12 cellular contexts compared by ENCODE assay signal in genomic region chr19:4580021-4580901, GRCh38. TPM values are rescaled to one million over a fixed set of nuclear protein-coding genes. Genes with fewer than 3 reads are reported as not detected.
DNase-seq lines count a peak whose midpoint lies in the region; ATAC-seq, FAIRE-seq and TF ChIP-seq lines count a peak whose summit lies in the region.
"Had no signal": no experiment of that assay in that cellular context is flagged by ENCODE, and none has a peak within 500 bp of the region (broad histone marks: within the 10 kb centered on the region; RNA-seq: fewer than 3 reads in every experiment).

No MANE protein-coding gene starts in this region.

- RAD21 ChIA-PET in GM12878 (lab: Charles Lee; ENCODE audit: unreplicated experiment): interaction anchor here (0.7 kb wide), 1 partner anchor 54 kb away, joined by 4 read pairs; no protein-coding TSS in a partner anchor

- SMC1A ChIA-PET in GM12878 (lab: Charles Lee; ENCODE audit: uncharacterized antibody, unreplicated experiment): no interaction called here

- no peaks in the 10 kb centered on the region for H4K20me1 ChIP-seq in GM12878 (ENCODE audit: control insufficient read depth, insufficient read depth)

- TF ChIP-seq POLR2A in GM12878 (IDR thresholded peaks at IDR 0.05; ENCODE audit: low read depth, low read length): no peak

- H3K4me3 Mint-ChIP-seq in activated naive CD8-positive, alpha-beta T cell: peak overlapping the region; percentile 44
- no peak overlapping the region for H3K4me3 Mint-ChIP-seq in activated naive CD8-positive, alpha-beta T cell treated with anti-CD3 and anti-CD28 coated beads, Interleukin-2, amount 50 U/mL, for 24 hours
- H3K4me3 Mint-ChIP-seq in type B pancreatic cell: peak overlapping the region; percentile 74

- no peaks in the 10 kb centered on the region for H3K9me3 Mint-ChIP-seq in activated naive CD8-positive, alpha-beta T cell (ENCODE audit: low read depth)
- no peaks in the 10 kb centered on the region for H3K9me3 Mint-ChIP-seq in activated naive CD8-positive, alpha-beta T cell treated with anti-CD3 and anti-CD28 coated beads, Interleukin-2, amount 50 U/mL, for 24 hours
- no peaks in the 10 kb centered on the region for H3K9me3 Mint-ChIP-seq in type B pancreatic cell

- no peak overlapping the region for H2AFZ ChIP-seq in GM12878 (ENCODE audit: control insufficient read depth, low read depth, low read length)

- H3K4me2 ChIP-seq in GM12878 (ENCODE audit: control insufficient read depth, insufficient read depth): no peak overlapping the region

- no peak for ATAC-seq in activated naive CD8-positive, alpha-beta T cell treated with anti-CD3 and anti-CD28 coated beads, Interleukin-2, amount 50 U/mL, for 24 hours
- ATAC-seq in GM12878: no peak
- ATAC-seq in GM21723 (IDR thresholded peaks at IDR 0.05; ENCODE audit: unreplicated experiment): no peak
- ATAC-seq: body of pancreas had no signal

- TF ChIP-seq EP300 in GM12878 (IDR thresholded peaks at IDR 0.05; ENCODE audit: borderline replicate concordance in 1 of 2, control insufficient read depth in 1 of 2, low read depth in 2 of 2, low read length in 2 of 2): no peak

- in situ Hi-C loops in GM12878 (cut with MboI): no loop called here
- in situ Hi-C loops in KBM-7 (cut with MboI; ENCODE audit: low pct_unique_long_range_greater_than_20kb, low sequenced_read_pairs): no loop called here

- H3K27ac Mint-ChIP-seq in activated naive CD8-positive, alpha-beta T cell: no peak overlapping the region
- no peak overlapping the region for H3K27ac Mint-ChIP-seq in activated naive CD8-positive, alpha-beta T cell treated with anti-CD3 and anti-CD28 coated beads, Interleukin-2, amount 50 U/mL, for 24 hours
- no peak overlapping the region for H3K27ac Mint-ChIP-seq in type B pancreatic cell

- BruUV-seq in GM12878 (replicated peaks; lab: Mats Ljungman, UMichigan): no TSS peak

- H3K4me3 ChIP-seq in GM12878 (no peak overlapping the region), kidney (ENCODE audit: low read length in 2 of 2) (no peak overlapping the region)
- H3K4me3 ChIP-seq: body of pancreas had no signal

- CTCF ChIA-PET in GM12878 (lab: Yijun Ruan, JAX): interaction anchor here (1.5 kb wide), 1 partner anchor 57 kb away, joined by 5 read pairs; no protein-coding TSS in a partner anchor

- H3K4me1 ChIP-seq in GM12878 (ENCODE audit: control insufficient read depth, insufficient read depth, low read length) (no peaks in the 10 kb centered on the region), kidney (ENCODE audit: control insufficient read depth in 1 of 2, insufficient read depth in 1 of 2, low read depth in 1 of 2, low read length in 2 of 2) (peaks cover 0 to 5% of the 10 kb centered on the region in 2 donors)

- no peak for FAIRE-seq in GM12878 (lab: Jason Lieb, UNC)
- FAIRE-seq in kidney (lab: Jason Lieb, UNC): no peak

- intact Hi-C loops in GM12878 (cut with micrococcal nuclease; ENCODE audit: unreplicated experiment) (no loop called here), kidney (cut with DNase I) (no loop called here)

- H3K9me3 ChIP-seq in GM12878 (replicated peaks; ENCODE audit: control insufficient read depth, insufficient read depth, low read length): no peaks in the 10 kb centered on the region
- H3K9me3 ChIP-seq in kidney (ENCODE audit: control insufficient read depth in 1 of 2, low read length in 2 of 2): no peaks in the 10 kb centered on the region
- H3K9me3 ChIP-seq: body of pancreas had no signal

- no peaks in the 10 kb centered on the region for H3K79me2 ChIP-seq in GM12878 (ENCODE audit: control insufficient read depth, insufficient read depth, low read length)

- H3K36me3 ChIP-seq in GM12878 (ENCODE audit: control insufficient read depth in 2 of 2, insufficient read depth in 2 of 2, low read length in 1 of 2): no peaks in the 10 kb centered on the region
- no peaks in the 10 kb centered on the region for H3K36me3 ChIP-seq in kidney (ENCODE audit: control insufficient read depth in 1 of 2, insufficient read depth in 2 of 2, low read length in 2 of 2)

- H3K27me3 Mint-ChIP-seq in activated naive CD8-positive, alpha-beta T cell: peaks cover 35% of the 10 kb centered on the region
- H3K27me3 Mint-ChIP-seq in activated naive CD8-positive, alpha-beta T cell treated with anti-CD3 and anti-CD28 coated beads, Interleukin-2, amount 50 U/mL, for 24 hours: peaks cover 62% of the 10 kb centered on the region
- H3K27me3 Mint-ChIP-seq in type B pancreatic cell: peaks cover 47% of the 10 kb centered on the region

- no peaks in the 10 kb centered on the region for H3K36me3 Mint-ChIP-seq in activated naive CD8-positive, alpha-beta T cell
- H3K36me3 Mint-ChIP-seq in activated naive CD8-positive, alpha-beta T cell treated with anti-CD3 and anti-CD28 coated beads, Interleukin-2, amount 50 U/mL, for 24 hours (ENCODE audit: low read depth): no peaks in the 10 kb centered on the region
- no peaks in the 10 kb centered on the region for H3K36me3 Mint-ChIP-seq in type B pancreatic cell

- 10% methylated on average over 31 of the region's 50 CpGs for WGBS in GM12878 (ENCODE audit: insufficient coverage, insufficient replicate concordance, low lambda C conversion rate, missing lambda C conversion rate)

- H3K27me3 ChIP-seq in GM12878 (replicated peaks in 1 of 2; ENCODE audit: control insufficient read depth in 2 of 2, insufficient read depth in 2 of 2, low read length in 1 of 2): peaks cover 6 to 8% of the 10 kb centered on the region in 2 experiments

- no peak for TF ChIP-seq RAD21 in GM12878 (IDR thresholded peaks at IDR 0.05; ENCODE audit: insufficient read depth, low read depth, low read length)

- no peak for TF ChIP-seq CTCF in GM12878 (IDR thresholded peaks at IDR 0.05 in 2 of 3, conservative IDR thresholded peaks at IDR 0.05 in 1 of 3; ENCODE audit: control insufficient read depth in 2 of 3, extremely low read depth in 1 of 3, insufficient read depth in 1 of 3, low read depth in 3 of 3, low read length in 3 of 3)
- no peak for TF ChIP-seq CTCF in kidney (IDR thresholded peaks at IDR 0.05; ENCODE audit: borderline replicate concordance, extremely low read depth, insufficient read depth)
- peak; percentile 15 for TF ChIP-seq CTCF in type B pancreatic cell (conservative IDR thresholded peaks at IDR 0.05)

- H3K9ac ChIP-seq in GM12878 (ENCODE audit: control insufficient read depth, insufficient read depth, low read length): no peak overlapping the region
- no peak overlapping the region for H3K9ac ChIP-seq in kidney (ENCODE audit: low read length in 2 of 2)

- DNase-seq in activated naive CD8-positive, alpha-beta T cell treated with anti-CD3 and anti-CD28 coated beads, Interleukin-2, amount 50 U/mL, for 24 hours: no peak
- DNase-seq in GM12878 (ENCODE audit: low read depth, low spot score): no peak
- DNase-seq in kidney: peak; percentile 67
- DNase-seq in type B pancreatic cell (ENCODE audit: extremely low spot score, unreplicated experiment): no peak
- no peak for DNase-seq in activated CD4-positive, alpha-beta T cell treated with anti-CD3 and anti-CD28 coated beads, Interleukin-2, amount 50 U/mL, for 1 hour
- no peak for DNase-seq in KBM-7
- DNase-seq: activated CD8-positive, alpha-beta memory T cell treated with anti-CD3 and anti-CD28 coated beads for 24 hours; body of pancreas; NCI-H1436; SHP77 treated with DMSO at 0.1 percent for 48 hours had no signal

- POLR2A ChIA-PET in GM12878 (lab: Charles Lee): interaction anchor here (1.0 kb wide), 1 partner anchor 17 kb away, joined by 3 read pairs; no protein-coding TSS in a partner anchor

- peaks cover 13% of the 10 kb centered on the region for H3K4me1 Mint-ChIP-seq in activated naive CD8-positive, alpha-beta T cell (ENCODE audit: low read depth)
- H3K4me1 Mint-ChIP-seq in activated naive CD8-positive, alpha-beta T cell treated with anti-CD3 and anti-CD28 coated beads, Interleukin-2, amount 50 U/mL, for 24 hours: peaks cover 18% of the 10 kb centered on the region
- H3K4me1 Mint-ChIP-seq in type B pancreatic cell (ENCODE audit: unreplicated experiment): peaks cover 29% of the 10 kb centered on the region

- H3K27ac ChIP-seq in GM12878 (ENCODE audit: control insufficient read depth, insufficient read depth) (no peak overlapping the region), kidney (ENCODE audit: low read depth in 2 of 2, low read length in 2 of 2) (no peak overlapping the region)
- H3K27ac ChIP-seq: body of pancreas had no signal

RNA-seq across cellular contexts. Expression of gene SEMA6B, which starts 20.8 kb away (rescaled TPM):
- total RNA-seq in GM12878 (2013; cell fraction: nucleolus; rRNA removed): not detected in 2 replicates
- total RNA-seq in GM12878 (2014; rRNA removed) (not detected in 2 replicates), GM12878 (2014; rRNA removed; fragmentation: Illumina TruSeq; extraction: Trizol) (not detected in 2 replicates), GM12878 (2021) (0.08 and 0.13 TPM in 2 replicates), kidney (17.7 TPM), type B pancreatic cell (ENCODE audit: low replicate concordance) (1.7 and 9.5 TPM in 2 replicates)
- polyA plus RNA-seq in GM12878 (2011; ENCODE audit: low read depth): not detected
- polyA plus RNA-seq in GM12878 (2011; rRNA removed) (not detected in 2 replicates), GM12878 (2014; fragmentation: Illumina TruSeq; extraction: Trizol) (not detected in 2 replicates), GM12878 (2014; fragmentation: Nextera tagmentation; extraction: Ambion mirVana) (not detected), GM12878 (2014; rRNA removed) (not detected in 2 replicates), GM12878 (2016; fragmentation: Nextera tagmentation; extraction: Ambion mirVana) (not detected), kidney (ENCODE audit: insufficient read depth, low read depth, low replicate concordance) (2.6 TPM)
- 0.03 and 0.10 TPM in 2 replicates for polyA plus RNA-seq in GM12878 (2011; cell fraction: cytosol; rRNA removed)
- polyA plus RNA-seq in GM12878 (2011; cell fraction: nucleus; rRNA removed): 0.04 and 0.12 TPM in 2 replicates
- polyA plus RNA-seq in GM12878 (2012): 0.06 TPM in 1 of 2 replicates, not detected in the other
- not detected in 2 replicates for polyA minus RNA-seq in GM12878 (2011; rRNA and poly(A)+ RNA removed)
- not detected in 2 replicates for polyA minus RNA-seq in GM12878 (2011; cell fraction: cytosol; rRNA and poly(A)+ RNA removed)
- polyA minus RNA-seq in GM12878 (2011; cell fraction: nucleus; rRNA and poly(A)+ RNA removed): not detected in 2 replicates

RNA-seq across cellular contexts. Expression of gene LRG1, which starts 40.4 kb away (rescaled TPM):
- 0.69 and 1.4 TPM in 2 replicates for total RNA-seq in GM12878 (2013; cell fraction: nucleolus; rRNA removed)
- 0.44 and 0.62 TPM in 2 replicates for total RNA-seq in GM12878 (2014; rRNA removed)
- 0.51 and 0.63 TPM in 2 replicates for total RNA-seq in GM12878 (2014; rRNA removed; fragmentation: Illumina TruSeq; extraction: Trizol)
- total RNA-seq in GM12878 (2021): 1.1 and 1.2 TPM in 2 replicates
- 0.31 TPM for polyA plus RNA-seq in GM12878 (2011; ENCODE audit: low read depth)
- polyA plus RNA-seq in GM12878 (2011; rRNA removed): 2.5 and 4.7 TPM in 2 replicates
- polyA plus RNA-seq in GM12878 (2011; cell fraction: cytosol; rRNA removed): 6.4 and 7.8 TPM in 2 replicates
- polyA plus RNA-seq in GM12878 (2011; cell fraction: nucleus; rRNA removed): 1.4 and 1.6 TPM in 2 replicates
- polyA plus RNA-seq in GM12878 (2012): 0.89 and 0.93 TPM in 2 replicates
- 0.13 and 0.53 TPM in 2 replicates for polyA plus RNA-seq in GM12878 (2014; fragmentation: Illumina TruSeq; extraction: Trizol)
- polyA plus RNA-seq in GM12878 (2014; fragmentation: Nextera tagmentation; extraction: Ambion mirVana): under 1 TPM; 0.29 to 0.31 TPM
- 1.0 and 1.6 TPM in 2 replicates for polyA plus RNA-seq in GM12878 (2014; rRNA removed)
- polyA plus RNA-seq in GM12878 (2016; fragmentation: Nextera tagmentation; extraction: Ambion mirVana): under 1 TPM; 0.43 TPM
- 1.8 and 4.3 TPM in 2 replicates for polyA minus RNA-seq in GM12878 (2011; rRNA and poly(A)+ RNA removed)
- polyA minus RNA-seq in GM12878 (2011; cell fraction: cytosol; rRNA and poly(A)+ RNA removed): 1.5 and 1.7 TPM in 2 replicates
- polyA minus RNA-seq in GM12878 (2011; cell fraction: nucleus; rRNA and poly(A)+ RNA removed): 0.85 and 1.1 TPM in 2 replicates
- 26.4 TPM for total RNA-seq in kidney
- polyA plus RNA-seq in kidney (ENCODE audit: insufficient read depth, low read depth, low replicate concordance): 2.2 TPM
- total RNA-seq in type B pancreatic cell (ENCODE audit: low replicate concordance): 0.21 and 1.2 TPM in 2 replicates

RNA-seq across cellular contexts. Expression of gene PLIN5, which starts 45.2 kb away (rescaled TPM):
- total RNA-seq in GM12878 (2013; cell fraction: nucleolus; rRNA removed): 0.39 and 0.79 TPM in 2 replicates
- total RNA-seq in GM12878 (2014; rRNA removed) (not detected in 2 replicates), GM12878 (2014; rRNA removed; fragmentation: Illumina TruSeq; extraction: Trizol) (not detected in 2 replicates), GM12878 (2021) (0.11 and 0.15 TPM in 2 replicates), kidney (30.7 TPM), type B pancreatic cell (ENCODE audit: low replicate concordance) (1.2 and 4.3 TPM in 2 replicates)
- polyA plus RNA-seq in GM12878 (2011; ENCODE audit: low read depth): not detected
- polyA plus RNA-seq in GM12878 (2011; rRNA removed) (0.20 and 0.33 TPM in 2 replicates), GM12878 (2014; fragmentation: Illumina TruSeq; extraction: Trizol) (not detected in 2 replicates), GM12878 (2014; fragmentation: Nextera tagmentation; extraction: Ambion mirVana) (not detected), GM12878 (2014; rRNA removed) (not detected in 2 replicates), GM12878 (2016; fragmentation: Nextera tagmentation; extraction: Ambion mirVana) (not detected), kidney (ENCODE audit: insufficient read depth, low read depth, low replicate concordance) (21.2 TPM)
- 0.21 and 0.28 TPM in 2 replicates for polyA plus RNA-seq in GM12878 (2011; cell fraction: cytosol; rRNA removed)
- polyA plus RNA-seq in GM12878 (2011; cell fraction: nucleus; rRNA removed): 0.58 and 0.69 TPM in 2 replicates
- 0.14 and 0.26 TPM in 2 replicates for polyA plus RNA-seq in GM12878 (2012)
- polyA minus RNA-seq in GM12878 (2011; rRNA and poly(A)+ RNA removed): 0.36 TPM in 1 of 2 replicates, not detected in the other
- not detected in 2 replicates for polyA minus RNA-seq in GM12878 (2011; cell fraction: cytosol; rRNA and poly(A)+ RNA removed)
- 0.36 TPM in 1 of 2 replicates, not detected in the other for polyA minus RNA-seq in GM12878 (2011; cell fraction: nucleus; rRNA and poly(A)+ RNA removed)

RNA-seq across cellular contexts. Expression of gene TNFAIP8L1, which starts 59.1 kb away (rescaled TPM):
- 17.9 and 19.3 TPM in 2 replicates for total RNA-seq in GM12878 (2013; cell fraction: nucleolus; rRNA removed)
- total RNA-seq in GM12878 (2014; rRNA removed) (5.0 TPM in 2 replicates), GM12878 (2014; rRNA removed; fragmentation: Illumina TruSeq; extraction: Trizol) (8.3 and 8.7 TPM in 2 replicates), GM12878 (2021) (12.7 and 14.3 TPM in 2 replicates), kidney (11.5 TPM), type B pancreatic cell (ENCODE audit: low replicate concordance) (4.3 and 8.9 TPM in 2 replicates)
- polyA plus RNA-seq in GM12878 (2011; ENCODE audit: low read depth): 4.5 TPM
- polyA plus RNA-seq in GM12878 (2011; rRNA removed) (7.6 and 9.0 TPM in 2 replicates), GM12878 (2014; fragmentation: Illumina TruSeq; extraction: Trizol) (4.6 and 8.6 TPM in 2 replicates), GM12878 (2014; fragmentation: Nextera tagmentation; extraction: Ambion mirVana) (1 to 10 TPM in 1 of 2 experiments, under 1 TPM in 1; 0.93 to 2.4 TPM), GM12878 (2014; rRNA removed) (12.4 and 13.1 TPM in 2 replicates), GM12878 (2016; fragmentation: Nextera tagmentation; extraction: Ambion mirVana) (1 to 10 TPM; 8.3 to 9.2 TPM), kidney (ENCODE audit: insufficient read depth, low read depth, low replicate concordance) (16.0 TPM)
- polyA plus RNA-seq in GM12878 (2011; cell fraction: cytosol; rRNA removed): 14.0 and 14.6 TPM in 2 replicates
- 4.2 and 6.9 TPM in 2 replicates for polyA plus RNA-seq in GM12878 (2011; cell fraction: nucleus; rRNA removed)
- polyA plus RNA-seq in GM12878 (2012): 7.7 and 9.0 TPM in 2 replicates
- polyA minus RNA-seq in GM12878 (2011; rRNA and poly(A)+ RNA removed): 6.7 and 13.4 TPM in 2 replicates
- 5.9 and 6.3 TPM in 2 replicates for polyA minus RNA-seq in GM12878 (2011; cell fraction: cytosol; rRNA and poly(A)+ RNA removed)
- 4.1 and 6.6 TPM in 2 replicates for polyA minus RNA-seq in GM12878 (2011; cell fraction: nucleus; rRNA and poly(A)+ RNA removed)

Comparison
In these comparisons a context has a peak if more than half of its experiments do, and no peak if none do; other contexts are left out.
1. RNA of gene LRG1, which starts 40.4 kb away (total RNA-seq): 26.4 TPM in kidney (single experiment); 0.21 to 1.2 TPM in type B pancreatic cell and 0.44 to 1.4 TPM in GM12878; every median in the first group is over 10 times any median in the second.